ENCODE assay signal across 8 cellular contexts in genomic region chr16:71808593-71809449, GRCh38. TPM values are rescaled to one million over a fixed set of nuclear protein-coding genes. Genes with fewer than 3 reads are reported as not detected.
DNase-seq lines count a peak whose midpoint lies in the region; ATAC-seq and TF ChIP-seq lines count a peak whose summit lies in the region.

AP1G1 (minus strand) TSS chr16:71808834; CDS start chr16:71789479, 19,355 bp downstream.

- no peaks in the 10 kb centered on the region for H3K9me3 Mint-ChIP-seq in type B pancreatic cell

- H3K4me3 ChIP-seq in adrenal gland (peak within 1 kb of the TSS; percentile 44 to 98 (median 65)), heart right ventricle (peak within 1 kb of the TSS; percentile 70 to 100 (median 97))

- peaks cover 7% of the 10 kb centered on the region for H3K36me3 Mint-ChIP-seq in type B pancreatic cell

- H3K27me3 ChIP-seq in adrenal gland (no peaks in the 10 kb centered on the region), heart right ventricle (no peaks in the 10 kb centered on the region)

- no peaks in the 10 kb centered on the region for H3K27me3 Mint-ChIP-seq in type B pancreatic cell

- no peaks in the 10 kb centered on the region for H3K36me3 ChIP-seq in adrenal gland (replicated peaks in 1 of 2)
- H3K36me3 ChIP-seq in heart right ventricle: peaks cover 0 to 28% (median 0%) of the 10 kb centered on the region in 9 donors

- peaks cover 9% of the 10 kb centered on the region for H3K4me1 Mint-ChIP-seq in type B pancreatic cell (ENCODE audit: unreplicated experiment)

- H3K4me3 Mint-ChIP-seq in type B pancreatic cell: peak within 1 kb of the TSS; percentile 96

- peak within 1 kb of the TSS; percentile 98 for H3K27ac Mint-ChIP-seq in type B pancreatic cell

- peak in 1 of 6 experiments; percentile 16 for TF ChIP-seq CTCF in adrenal gland (IDR thresholded peaks at IDR 0.05)
- TF ChIP-seq CTCF in heart right ventricle (IDR thresholded peaks at IDR 0.05): no peak
- TF ChIP-seq CTCF in type B pancreatic cell (conservative IDR thresholded peaks at IDR 0.05): no peak

- intact Hi-C loops in adrenal gland (cut with DNase I) (no loop called here), heart right ventricle (cut with DNase I) (loop anchor here in 7 of 10 donors (1.0 to 10.0 kb wide), 10 partner anchors 36 to 88 kb away; partner anchors contain the start of genes IST1 (in 6 of the 7), ATXN1L (in 4 of the 7) and ZNF821 (in 2 of the 7)), posterior cingulate gyrus (cut with DNase I) (loop anchor here (2.0 to 10.0 kb wide), 2 partner anchors 36 to 76 kb away; partner anchors contain the start of genes ATXN1L and ZNF821)

- H3K4me1 ChIP-seq in adrenal gland (replicated peaks in 1 of 2) (peaks cover 27 to 35% of the 10 kb centered on the region in 2 donors), heart right ventricle (peaks cover 0 to 41% (median 33%) of the 10 kb centered on the region in 9 donors)

- DNase-seq in NCI-H146 treated with DMSO at 0.1 percent for 48 hours (lab: John Stamatoyannopoulos, UW; ENCODE audit: unreplicated experiment): peak; percentile 88
- DNase-seq in T-helper 1 cell: peak; percentile 90 to 98 (median 93)
- peak; percentile 94 to 98 (median 98) for DNase-seq in adrenal gland
- peak; percentile 92 to 96 for DNase-seq in heart right ventricle
- peak; percentile 90 to 99 (median 94) for DNase-seq in posterior cingulate gyrus
- DNase-seq in type B pancreatic cell (ENCODE audit: extremely low spot score, unreplicated experiment): peak; percentile 89

- 0 to 2% (median 1%) methylated on average over 27 to 54 of the region's 54 CpGs for WGBS in adrenal gland, 4 donors
- 0% methylated on average over 54 of the region's 54 CpGs for WGBS in heart right ventricle, 2 donors

- ATAC-seq in HG02884 (IDR thresholded peaks at IDR 0.05; ENCODE audit: unreplicated experiment): peak; percentile 59
- peak; percentile 98 to 99 (median 99) for ATAC-seq in heart right ventricle

- peak within 1 kb of the TSS; percentile 97 to 99 (median 98) for H3K27ac ChIP-seq in adrenal gland
- H3K27ac ChIP-seq in heart right ventricle: peak within 1 kb of the TSS; percentile 92 to 99 (median 98)

- H3K9me3 ChIP-seq in adrenal gland (replicated peaks in 1 of 3) (no peaks in the 10 kb centered on the region), heart right ventricle (no peaks in the 10 kb centered on the region)

- TF ChIP-seq POLR2A in GM15510 (IDR thresholded peaks at IDR 0.05; ENCODE audit: borderline replicate concordance, extremely low read depth, insufficient read length) (peak; percentile 76), adrenal gland (IDR thresholded peaks at IDR 0.05) (peak; percentile 73 to 76)

RNA-seq across cellular contexts. Expression of gene AP1G1, which starts in this region (rescaled TPM):
- total RNA-seq in adrenal gland (100 to 1,000 TPM in 3 of 8 donors, 10 to 100 TPM in 5; 63.8 to 132 (median 87.8) TPM), heart right ventricle (10 to 100 TPM; 31.2 to 53.7 (median 36.9) TPM), type B pancreatic cell (ENCODE audit: low replicate concordance) (90.5 and 115 TPM in 2 replicates)
- polyA plus RNA-seq in adrenal gland (10 to 100 TPM; 22.8 to 83.3 (median 26.9) TPM), heart right ventricle (10 to 100 TPM; 12.4 to 15.5 TPM)

Comparison
In these comparisons a context has a peak if more than half of its experiments do, and no peak if none do; other contexts are left out.
1. Peak in every context shown above with its lines: DNase-seq, ATAC-seq, H3K4me3 ChIP-seq and H3K27ac ChIP-seq.
2. intact Hi-C loops: an anchor here in heart right ventricle (1.0 to 10.0 kb wide) and posterior cingulate gyrus (2.0 to 10.0 kb wide); none called in adrenal gland.